Comparison of ENCODE assay signal across 18 cellular contexts in the genomic region with DNA sequence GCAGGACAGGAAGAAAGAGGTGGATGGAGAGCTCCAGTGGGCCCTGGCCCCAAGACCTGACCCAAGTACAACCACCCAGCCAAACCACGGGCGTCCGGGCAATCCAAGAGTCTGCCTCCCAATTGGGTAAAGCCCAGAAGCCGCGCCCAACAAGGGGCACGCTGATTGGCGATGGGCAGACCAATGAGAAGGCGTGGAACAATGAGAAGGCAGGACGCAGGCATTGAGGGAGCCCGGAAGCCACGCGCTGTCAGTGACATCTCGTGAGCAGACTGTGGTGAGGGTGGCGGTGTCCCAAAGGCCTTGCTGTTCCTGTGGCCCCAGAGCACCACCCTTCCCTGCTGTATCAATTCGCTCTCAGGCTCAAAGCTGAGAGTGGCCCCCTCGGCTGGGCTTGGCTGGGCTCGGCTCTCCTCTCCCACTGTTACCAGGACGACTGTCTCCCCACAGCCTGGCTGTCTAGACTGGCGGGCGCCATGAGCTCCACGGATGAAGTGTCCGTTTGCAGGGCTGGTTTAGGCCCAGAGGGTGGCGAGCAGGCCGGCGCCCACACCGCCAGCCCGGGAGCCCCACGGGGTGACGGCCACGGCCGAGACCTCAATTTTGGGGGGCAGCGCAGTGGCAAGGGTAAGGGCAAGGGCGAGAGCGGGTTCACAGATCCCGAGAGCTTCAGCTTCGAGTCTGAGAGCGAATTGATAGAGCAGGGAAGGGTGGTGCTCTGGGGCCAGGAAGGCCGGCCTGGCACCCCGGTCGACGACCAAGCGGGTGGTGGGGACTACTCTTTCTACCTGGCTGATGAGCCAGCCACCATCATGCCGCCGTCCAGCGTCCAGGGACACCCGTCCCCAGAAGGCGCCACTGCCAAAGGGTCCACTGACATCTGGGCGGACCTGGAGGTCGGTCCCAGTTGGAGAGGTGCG.
A peak's percentile ranks its signal among the peaks of the same experiment; 100 is the strongest.
DNase-seq lines count a peak whose midpoint lies in the region; ATAC-seq and TF ChIP-seq lines count a peak whose summit lies in the region.
"Had no signal": no experiment of that assay in that cellular context is flagged by ENCODE, and none has a peak within 500 bp of the region (broad histone marks: within the 10 kb centered on the region; RNA-seq: fewer than 3 reads in every experiment).

A gene (plus strand): TSS at position 219 of the 920 bp plus-strand sequence.

- TF ChIP-seq CTCF in ascending aorta (IDR thresholded peaks at IDR 0.05) = no peak

- no peaks in the 10 kb centered on the region for H3K36me3 Mint-ChIP-seq in activated CD8-positive, alpha-beta memory T cell treated with anti-CD3 and anti-CD28 coated beads, Interleukin-2, amount 10 ng/mL, durations not matched to agents 7 days and 5 days
- no peaks in the 10 kb centered on the region for H3K36me3 Mint-ChIP-seq in T-helper 17 cell (ENCODE audit: low read depth)

- peaks cover 28% of the 10 kb centered on the region for H3K4me1 Mint-ChIP-seq in activated CD8-positive, alpha-beta memory T cell treated with anti-CD3 and anti-CD28 coated beads, Interleukin-2, amount 10 ng/mL, durations not matched to agents 7 days and 5 days
- H3K4me1 Mint-ChIP-seq in T-helper 17 cell = peaks cover 20% of the 10 kb centered on the region

- H3K27ac Mint-ChIP-seq in activated CD8-positive, alpha-beta memory T cell treated with anti-CD3 and anti-CD28 coated beads, Interleukin-2, amount 10 ng/mL, durations not matched to agents 7 days and 5 days = no peak within 1 kb of the TSS
- peak within 1 kb of the TSS; percentile 34 for H3K27ac Mint-ChIP-seq in T-helper 17 cell
- H3K27ac Mint-ChIP-seq: HFFc6 had no signal

- peak; percentile 51 for DNase-seq in activated CD8-positive, alpha-beta memory T cell treated with anti-CD3 and anti-CD28 coated beads for 24 hours
- DNase-seq in activated CD8-positive, alpha-beta memory T cell treated with anti-CD3 and anti-CD28 coated beads, Interleukin-2, amount 10 ng/mL, durations not matched to agents 7 days and 5 days = no peak
- DNase-seq in NCI-H2029 treated with DMSO at 0.1 percent for 48 hours (lab: John Stamatoyannopoulos, UW) (peak; percentile 43), T-helper 17 cell (no peak), ascending aorta (ENCODE audit: low spot score in 2 of 2) (no peak)
- DNase-seq in activated CD4-positive, alpha-beta T cell treated with anti-CD3 and anti-CD28 coated beads for 48 hours = no peak
- DNase-seq: COR-L47, DMS153, HFFc6, NCI-H1048, NCI-H1436 treated with DMSO at 0.1 percent for 48 hours, NCI-H2107, NCI-H510A, SIG-M5 had no signal

- H3K4me3 Mint-ChIP-seq in activated CD8-positive, alpha-beta memory T cell treated with anti-CD3 and anti-CD28 coated beads, Interleukin-2, amount 10 ng/mL, durations not matched to agents 7 days and 5 days = no peak within 1 kb of the TSS
- no peak within 1 kb of the TSS for H3K4me3 Mint-ChIP-seq in T-helper 17 cell
- H3K4me3 Mint-ChIP-seq: HFFc6 had no signal

- CTCF ChIA-PET in activated CD8-positive, alpha-beta memory T cell treated with anti-CD3 and anti-CD28 coated beads, Interleukin-2, amount 10 ng/mL, durations not matched to agents 7 days and 5 days (lab: Charles Lee) = interaction anchor here (1.0 kb wide), 1 partner anchor 192 kb away, joined by 3 read pairs; no protein-coding TSS in a partner anchor

- H3K9me3 Mint-ChIP-seq in activated CD8-positive, alpha-beta memory T cell treated with anti-CD3 and anti-CD28 coated beads, Interleukin-2, amount 10 ng/mL, durations not matched to agents 7 days and 5 days (ENCODE audit: low read depth) = no peaks in the 10 kb centered on the region
- H3K9me3 Mint-ChIP-seq: HFFc6 had no signal

- no peaks in the 10 kb centered on the region for H3K4me1 ChIP-seq in ascending aorta
- H3K4me1 ChIP-seq: A549 had no signal

- H3K4me3 ChIP-seq in ascending aorta = no peak within 1 kb of the TSS
- H3K4me3 ChIP-seq: A549 had no signal

- H3K27me3 Mint-ChIP-seq in activated CD8-positive, alpha-beta memory T cell treated with anti-CD3 and anti-CD28 coated beads, Interleukin-2, amount 10 ng/mL, durations not matched to agents 7 days and 5 days = peaks cover 7% of the 10 kb centered on the region
- H3K27me3 Mint-ChIP-seq in T-helper 17 cell = no peaks in the 10 kb centered on the region

- H3K27ac ChIP-seq in ascending aorta = no peak within 1 kb of the TSS
- H3K27ac ChIP-seq: A549, C4-2B had no signal

- H3K9me3 ChIP-seq in T-helper 17 cell (ENCODE audit: control insufficient read depth, low read length, poor library complexity, severe bottlenecking) (no peaks in the 10 kb centered on the region), ascending aorta (no peaks in the 10 kb centered on the region)
- H3K9me3 ChIP-seq: A549 had no signal

- H3K36me3 ChIP-seq in ascending aorta = no peaks in the 10 kb centered on the region

- intact Hi-C loops in ascending aorta (cut with DNase I) = no loop called here

- no peak for ATAC-seq in activated CD8-positive, alpha-beta memory T cell treated with anti-CD3 and anti-CD28 coated beads, Interleukin-2, amount 10 ng/mL, durations not matched to agents 7 days and 5 days
- ATAC-seq in T-helper 17 cell (no peak), GM21619 (IDR thresholded peaks at IDR 0.05; ENCODE audit: unreplicated experiment) (no peak)
- ATAC-seq: A549, HepG2 had no signal

- no peaks in the 10 kb centered on the region for H3K27me3 ChIP-seq in ascending aorta

Comparison
In these comparisons a context has a peak if more than half of its experiments do, and no peak if none do; other contexts are left out.
1. DNase-seq: peak in activated CD8-positive, alpha-beta memory T cell treated with anti-CD3 and anti-CD28 coated beads for 24 hours (single experiment) and NCI-H2029 treated with DMSO at 0.1 percent for 48 hours (single experiment); none in activated CD8-positive, alpha-beta memory T cell treated with anti-CD3 and anti-CD28 coated beads, Interleukin-2, amount 10 ng/mL, durations not matched to agents 7 days and 5 days (single experiment), T-helper 17 cell (0 of 3), ascending aorta (0 of 2) and activated CD4-positive, alpha-beta T cell treated with anti-CD3 and anti-CD28 coated beads for 48 hours (single experiment).